In the genomic region with DNA sequence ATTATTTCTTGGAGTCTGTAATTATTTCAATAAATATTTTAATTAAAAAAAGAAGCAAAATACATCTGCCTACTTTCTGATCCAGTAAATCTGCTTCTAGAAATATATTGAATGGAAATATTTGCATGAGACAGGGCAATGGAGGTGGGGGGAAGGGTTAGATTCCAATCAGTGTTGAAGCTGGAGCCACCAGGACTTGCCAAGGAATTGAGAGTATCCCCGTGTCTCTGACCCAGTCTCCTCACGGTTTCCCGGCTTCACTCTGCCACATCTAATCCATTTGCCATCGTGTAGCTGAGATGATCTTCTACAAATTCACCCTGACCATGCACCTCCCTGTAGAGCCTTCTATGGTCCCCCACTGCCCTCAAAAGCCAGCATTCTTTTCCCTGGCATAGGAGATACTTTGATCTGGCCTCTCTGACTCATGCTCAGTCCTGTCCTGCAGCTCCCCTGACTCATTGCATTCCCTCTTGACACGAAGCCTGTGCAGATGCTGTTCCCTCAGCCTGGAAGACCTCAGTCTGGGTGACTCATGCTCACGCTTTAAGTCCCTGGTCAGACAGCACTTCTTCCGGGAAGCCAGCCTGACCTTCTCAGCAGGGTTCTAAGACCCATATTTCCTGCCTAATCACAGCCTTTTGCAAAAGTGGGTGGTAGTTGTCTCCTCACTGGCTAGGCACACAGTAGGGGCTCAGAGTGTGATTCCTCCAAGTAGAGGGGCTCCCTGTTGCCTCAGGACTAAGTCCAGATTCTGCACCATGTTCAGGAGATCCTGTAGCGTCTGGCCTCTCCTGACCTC, we compare ENCODE assay signal across 11 cellular contexts. TPM values are rescaled to one million over a fixed set of nuclear protein-coding genes. Genes with fewer than 3 reads are reported as not detected.
A peak's percentile ranks its signal among the peaks of the same experiment; 100 is the strongest.
DNase-seq lines count a peak whose midpoint lies in the region; ATAC-seq, FAIRE-seq and TF ChIP-seq lines count a peak whose summit lies in the region.
"Had no signal": no experiment of that assay in that cellular context is flagged by ENCODE, and none has a peak within 500 bp of the region (broad histone marks: within the 10 kb centered on the region; RNA-seq: fewer than 3 reads in every experiment).

No MANE protein-coding gene starts in this region.

- no peak for FAIRE-seq in bronchial epithelial cell (lab: Jason Lieb, UNC)
- FAIRE-seq: GM12878 had no signal

- H3K27ac ChIP-seq in mesodermal cell (ENCODE audit: low read depth, low read length, severe bottlenecking) (peak overlapping the region; percentile 80), right atrium auricular region (no peak overlapping the region)
- H3K27ac ChIP-seq: gastroesophageal sphincter had no signal

- H3K9me3 ChIP-seq in MG63 = peaks cover 3% of the 10 kb centered on the region; the same call in 1 of the 2 replicates
- H3K9me3 ChIP-seq in mesodermal cell (ENCODE audit: control insufficient read depth, low read length) = peaks cover 18% of the 10 kb centered on the region
- H3K9me3 ChIP-seq in right atrium auricular region = peaks cover 0 to 22% of the 10 kb centered on the region in 2 donors

- peaks cover 0 to 37% (median 13%) of the 10 kb centered on the region in 9 donors for H3K9me3 Mint-ChIP-seq in naive thymus-derived CD8-positive, alpha-beta T cell

- peaks cover 0 to 9% (median 0%) of the 10 kb centered on the region in 5 donors for H3K27me3 Mint-ChIP-seq in naive thymus-derived CD8-positive, alpha-beta T cell

- H3K27me3 ChIP-seq in MG63 (no peaks in the 10 kb centered on the region), bronchial epithelial cell (ENCODE audit: control insufficient read depth, insufficient read depth, low read length) (no peaks in the 10 kb centered on the region), right atrium auricular region (no peaks in the 10 kb centered on the region)

- H3K4me3 ChIP-seq in MG63 = no peak overlapping the region
- H3K4me3 ChIP-seq in bronchial epithelial cell (ENCODE audit: low read depth, low read length) = no peak overlapping the region
- no peak overlapping the region for H3K4me3 ChIP-seq in mesodermal cell (ENCODE audit: extremely low read depth, insufficient read depth, low read length, poor library complexity, severe bottlenecking)
- no peak overlapping the region for H3K4me3 ChIP-seq in right atrium auricular region
- H3K4me3 ChIP-seq: gastroesophageal sphincter, GM12878 had no signal

- POLR2A ChIA-PET in naive thymus-derived CD8-positive, alpha-beta T cell (lab: Charles Lee) = no interaction called here

- ATAC-seq in naive thymus-derived CD8-positive, alpha-beta T cell = no peak
- ATAC-seq in HG03439 (IDR thresholded peaks at IDR 0.05; ENCODE audit: unreplicated experiment) = no peak
- ATAC-seq: gastroesophageal sphincter, GM12878 had no signal

- no peaks in the 10 kb centered on the region for H3K36me3 ChIP-seq in MG63
- H3K36me3 ChIP-seq in bronchial epithelial cell (ENCODE audit: control insufficient read depth, insufficient read depth, low read length) = no peaks in the 10 kb centered on the region
- no peaks in the 10 kb centered on the region for H3K36me3 ChIP-seq in mesodermal cell (ENCODE audit: control insufficient read depth, insufficient read depth, low read length)
- H3K36me3 ChIP-seq in right atrium auricular region = no peaks in the 10 kb centered on the region
- H3K36me3 ChIP-seq: gastroesophageal sphincter had no signal

- no peak for TF ChIP-seq CTCF in bronchial epithelial cell (IDR thresholded peaks at IDR 0.05; ENCODE audit: insufficient read depth, low read length, severe bottlenecking)
- TF ChIP-seq CTCF in right atrium auricular region (IDR thresholded peaks at IDR 0.05) = no peak

- DNase-seq in DMS53 treated with DMSO at 0.1 percent for 48 hours (lab: John Stamatoyannopoulos, UW; ENCODE audit: unreplicated experiment) (peak; percentile 83), MG63 (peak; percentile 93), bronchial epithelial cell (ENCODE audit: low read depth) (peak; percentile 99), DMS 273 treated with DMSO at 0.1 percent for 48 hours (lab: John Stamatoyannopoulos, UW) (no peak), right atrium auricular region (ENCODE audit: low spot score) (no peak)
- no peak for DNase-seq in naive thymus-derived CD8-positive, alpha-beta T cell
- DNase-seq: NCI-H774 had no signal

- H3K4me1 Mint-ChIP-seq in naive thymus-derived CD8-positive, alpha-beta T cell = no peaks in the 10 kb centered on the region

- peak overlapping the region in 1 of 10 donors; percentile 46 for H3K27ac Mint-ChIP-seq in naive thymus-derived CD8-positive, alpha-beta T cell

- no peak overlapping the region for H3K4me3 Mint-ChIP-seq in naive thymus-derived CD8-positive, alpha-beta T cell

- H3K4me1 ChIP-seq in mesodermal cell (ENCODE audit: control insufficient read depth, insufficient read depth, low read length, poor library complexity, severe bottlenecking) (peaks cover 37% of the 10 kb centered on the region), right atrium auricular region (no peaks in the 10 kb centered on the region)
- H3K4me1 ChIP-seq: gastroesophageal sphincter had no signal

- WGBS in mesodermal cell (ENCODE audit: insufficient coverage in 2 of 2), 2 experiments = 68 to 82% methylated on average over 7 to 8 of the region's 8 CpGs

- H3K36me3 Mint-ChIP-seq in naive thymus-derived CD8-positive, alpha-beta T cell = peaks cover 0 to 23% (median 17%) of the 10 kb centered on the region in 3 donors

RNA-seq across cellular contexts. Expression of gene FKBP1A, which starts 23.0 kb away (rescaled TPM):
- total RNA-seq in MG63 (2014; rRNA removed; shearing (Covaris generic); ENCODE audit: low replicate concordance) = 146 TPM in 2 replicates
- 46.9 and 69.3 TPM in 2 replicates for total RNA-seq in bronchial epithelial cell
- 453 TPM for polyA plus RNA-seq in mesodermal cell (2013, experiment 1 of 2)
- polyA plus RNA-seq in mesodermal cell (2013, experiment 2 of 2) = 406 TPM
- 10 to 100 TPM; 73.5 to 98.7 TPM for total RNA-seq in right atrium auricular region
- total RNA-seq in naive thymus-derived CD8-positive, alpha-beta T cell = 10 to 100 TPM; 79.0 to 79.4 TPM
- polyA plus RNA-seq in naive thymus-derived CD8-positive, alpha-beta T cell = 10 to 100 TPM; 47.2 to 50.4 (median 50.1) TPM

RNA-seq across cellular contexts. Expression of gene NSFL1C, which starts 50.8 kb away (rescaled TPM):
- total RNA-seq in MG63 (2014; rRNA removed; shearing (Covaris generic); ENCODE audit: low replicate concordance) = 57.6 and 62.5 TPM in 2 replicates
- total RNA-seq in bronchial epithelial cell (18.7 and 19.7 TPM in 2 replicates), right atrium auricular region (10 to 100 TPM; 28.5 to 34.3 TPM)
- 49.3 TPM for polyA plus RNA-seq in mesodermal cell (2013, experiment 1 of 2)
- polyA plus RNA-seq in mesodermal cell (2013, experiment 2 of 2) = 43.7 TPM
- 10 to 100 TPM; 70.3 to 72.6 TPM for total RNA-seq in naive thymus-derived CD8-positive, alpha-beta T cell
- 10 to 100 TPM; 68.1 to 82.8 (median 77.0) TPM for polyA plus RNA-seq in naive thymus-derived CD8-positive, alpha-beta T cell

Comparison
In these comparisons a context has a peak if more than half of its experiments do, and no peak if none do; other contexts are left out.
1. DNase-seq: peak in DMS53 treated with DMSO at 0.1 percent for 48 hours (single experiment), MG63 (single experiment) and bronchial epithelial cell (single experiment); none in DMS 273 treated with DMSO at 0.1 percent for 48 hours (single experiment), right atrium auricular region (single experiment) and naive thymus-derived CD8-positive, alpha-beta T cell (0 of 10).